In the genomic region with DNA sequence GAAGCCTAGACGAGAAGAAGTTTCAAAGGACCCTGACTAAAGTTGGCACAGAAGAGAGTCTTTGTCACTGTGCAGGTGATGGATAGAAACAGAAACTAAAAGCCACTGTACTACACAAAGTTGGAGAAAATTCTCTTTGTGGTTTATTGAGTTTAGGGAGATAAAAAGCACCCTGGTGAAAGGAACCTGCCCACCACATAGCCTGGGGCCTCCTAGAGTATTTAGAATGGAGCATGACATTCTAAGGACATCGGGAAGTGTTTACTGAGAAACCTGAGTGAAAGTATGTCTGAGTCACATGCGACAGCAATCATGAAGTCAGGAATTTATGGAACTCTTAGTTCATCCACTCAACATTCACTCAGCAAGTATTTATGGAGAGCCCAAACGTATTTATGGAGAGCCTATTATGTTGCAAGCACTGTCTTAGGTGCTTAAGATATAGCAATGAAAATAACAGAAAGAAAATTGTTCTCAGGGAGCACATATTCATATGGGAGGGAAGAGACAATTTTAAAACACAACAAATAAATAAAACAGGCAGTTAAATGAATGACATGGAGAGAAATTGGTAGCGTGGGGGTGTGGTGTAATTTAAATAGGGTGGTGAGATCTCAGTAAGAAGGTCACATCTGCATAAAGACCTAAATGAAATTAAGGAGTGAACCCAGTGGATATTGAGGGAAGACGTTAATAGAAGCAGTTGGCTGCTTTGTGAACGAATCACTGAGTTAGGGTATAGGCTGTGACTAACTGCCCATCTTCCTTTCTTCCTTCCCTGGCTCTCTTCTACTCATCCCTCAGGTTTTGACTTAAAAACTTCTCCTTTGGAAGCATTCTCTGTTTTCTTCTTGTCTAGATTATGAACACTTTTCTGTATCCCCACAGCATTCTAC, we compare ENCODE assay signal across 8 cellular contexts.
DNase-seq lines count a peak whose midpoint lies in the region; FAIRE-seq and TF ChIP-seq lines count a peak whose summit lies in the region.

No MANE protein-coding gene starts in this region.

- peaks cover 18% of the 10 kb centered on the region for H3K4me1 ChIP-seq in smooth muscle cell (ENCODE audit: low read depth)
- H3K4me1 ChIP-seq in adrenal gland (replicated peaks in 1 of 2), result peaks cover 4 to 8% of the 10 kb centered on the region in 2 donors

- no peak for TF ChIP-seq POLR2A in GM12892 (IDR thresholded peaks at IDR 0.05; ENCODE audit: low read depth, low read length)
- no peak for TF ChIP-seq POLR2A in adrenal gland (IDR thresholded peaks at IDR 0.05)

- peak overlapping the region; percentile 67 for H3K4me3 Mint-ChIP-seq in HFFc6

- peak overlapping the region; percentile 77 for H3K4me2 ChIP-seq in smooth muscle cell

- H3K9me3 ChIP-seq in smooth muscle cell (replicated peaks; ENCODE audit: low read depth) (no peaks in the 10 kb centered on the region), adrenal gland (replicated peaks in 1 of 3) (no peaks in the 10 kb centered on the region)

- H3K27me3 Mint-ChIP-seq in HFFc6 (ENCODE audit: insufficient read depth), result peaks cover 2% of the 10 kb centered on the region; the same call in 1 of the 2 replicates

- H3K36me3 ChIP-seq in smooth muscle cell (ENCODE audit: low read depth), result no peaks in the 10 kb centered on the region
- H3K36me3 ChIP-seq in adrenal gland (replicated peaks in 1 of 2), result no peaks in the 10 kb centered on the region

- no peak for TF ChIP-seq CTCF in HFFc6 (IDR thresholded peaks at IDR 0.05)
- no peak for TF ChIP-seq CTCF in smooth muscle cell (IDR thresholded peaks at IDR 0.05; ENCODE audit: borderline replicate concordance, insufficient read depth, poor library complexity, severe bottlenecking)
- TF ChIP-seq CTCF in adrenal gland (IDR thresholded peaks at IDR 0.05), result no peak

- H3K4me3 ChIP-seq in smooth muscle cell (no peak overlapping the region), adrenal gland (no peak overlapping the region)

- intact Hi-C loops in adrenal gland (cut with DNase I), result no loop called here

- H3K9me3 Mint-ChIP-seq in HFFc6, result no peaks in the 10 kb centered on the region

- no peaks in the 10 kb centered on the region for H3K36me3 Mint-ChIP-seq in HFFc6 (ENCODE audit: low read depth)

- no peak overlapping the region for H3K9ac ChIP-seq in smooth muscle cell (ENCODE audit: low read depth)

- H3K4me1 Mint-ChIP-seq in HFFc6 (ENCODE audit: low read depth), result peaks cover 80% of the 10 kb centered on the region

- DNase-seq in GM12892 (ENCODE audit: insufficient read length) (no peak), HFFc6 (peak; percentile 96), NCI-H526 treated with DMSO at 0.1 percent for 48 hours (lab: John Stamatoyannopoulos, UW) (peak; percentile 55), dermis blood vessel endothelial cell (peak; percentile 2), smooth muscle cell (lab: John Stamatoyannopoulos, UW; ENCODE audit: unreplicated experiment) (no peak), midbrain (lab: John Stamatoyannopoulos, UW) (no peak), SKM-1 treated with dmso at 0.1 percent for 144 hours (lab: John Stamatoyannopoulos, UW; ENCODE audit: unreplicated experiment) (no peak), adrenal gland (no peak)

- H3K27ac ChIP-seq in smooth muscle cell (ENCODE audit: low read depth), result peak overlapping the region; percentile 75
- no peak overlapping the region for H3K27ac ChIP-seq in adrenal gland

- FAIRE-seq in GM12892 (lab: Jason Lieb, UNC), result peak; percentile 85

- H3K27me3 ChIP-seq in smooth muscle cell (ENCODE audit: low read depth) (no peaks in the 10 kb centered on the region), adrenal gland (no peaks in the 10 kb centered on the region)

- H3F3A ChIP-seq in smooth muscle cell (ENCODE audit: low read depth), result peaks cover 19% of the 10 kb centered on the region

- peak overlapping the region; percentile 96 for H3K27ac Mint-ChIP-seq in HFFc6

- H3K79me2 ChIP-seq in smooth muscle cell (ENCODE audit: low read depth), result no peaks in the 10 kb centered on the region

- H4K20me1 ChIP-seq in smooth muscle cell (ENCODE audit: low read depth), result no peaks in the 10 kb centered on the region

- WGBS in smooth muscle cell (ENCODE audit: low lambda C conversion rate), result 35% methylated on average over 7 of the region's 7 CpGs
- 83 to 90% (median 89%) methylated on average over 7 of the region's 7 CpGs for whole genome bisulfite sequencing in adrenal gland, 4 donors

- no peak overlapping the region for H2AFZ ChIP-seq in smooth muscle cell (ENCODE audit: low read depth)

Comparison
In these comparisons a context has a peak if more than half of its experiments do, and no peak if none do; other contexts are left out.
1. DNase-seq: peak in HFFc6 (single experiment), NCI-H526 treated with DMSO at 0.1 percent for 48 hours (single experiment) and dermis blood vessel endothelial cell (single experiment); none in GM12892 (single experiment), smooth muscle cell (single experiment), midbrain (single experiment), SKM-1 treated with dmso at 0.1 percent for 144 hours (single experiment) and adrenal gland (0 of 7).